1 cellular context compared by ENCODE assay signal in the genomic region with DNA sequence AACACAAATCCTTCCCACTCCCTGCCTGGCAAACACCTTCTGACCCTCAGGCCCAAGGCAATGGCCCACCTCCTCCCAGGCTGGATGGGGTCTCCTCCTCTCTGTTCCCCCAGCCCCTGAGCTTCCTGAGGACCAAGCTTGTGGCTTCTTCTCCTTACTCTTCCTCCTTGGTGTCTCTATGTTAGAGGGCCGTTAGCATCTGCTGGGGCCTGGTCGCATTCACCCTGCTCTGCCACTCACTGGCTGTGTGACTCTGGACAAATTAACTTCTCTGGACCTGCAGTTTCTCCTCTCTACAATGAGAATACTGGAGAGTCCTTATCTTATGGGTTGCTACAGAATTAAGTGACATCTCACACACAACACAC.
TF ChIP-seq lines count a peak whose summit lies in the region.

No MANE protein-coding gene starts in this region.

TF ChIP-seq in GM12878, 131 proteins besides CTCF, POLR2A, EP300 and RAD21:
- TF ChIP-seq MYC (IDR thresholded peaks at IDR 0.05; ENCODE audit: insufficient read depth, insufficient read length, insufficient replicate concordance, low read length, severe bottlenecking) (no peak), CHD1 (IDR thresholded peaks at IDR 0.05; ENCODE audit: low read depth, low read length) (no peak), IKZF2 (IDR thresholded peaks at IDR 0.05) (no peak)
